ENCODE assay signal across 10 cellular contexts in the genomic region with DNA sequence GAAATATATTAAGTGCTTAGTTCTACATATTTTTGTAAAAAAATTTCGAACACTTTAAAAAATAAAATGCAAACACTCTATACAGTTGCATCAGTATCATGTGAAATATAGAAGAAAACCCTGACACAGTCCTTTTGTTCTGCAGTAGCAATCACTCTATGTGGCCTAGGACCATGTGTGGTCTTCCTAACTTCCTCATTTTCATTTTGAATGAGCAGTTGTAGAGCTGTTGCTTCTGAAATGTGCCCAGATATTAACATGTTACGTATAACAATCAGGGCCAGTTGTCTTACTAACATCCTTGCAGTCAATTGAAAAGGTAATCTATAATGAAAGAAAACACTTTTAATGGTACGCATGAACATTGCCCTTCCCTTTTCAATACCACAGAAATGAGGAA.
DNase-seq lines count a peak whose midpoint lies in the region; ATAC-seq and TF ChIP-seq lines count a peak whose summit lies in the region.
"Had no signal": no experiment of that assay in that cellular context is flagged by ENCODE, and none has a peak within 500 bp of the region (broad histone marks: within the 10 kb centered on the region; RNA-seq: fewer than 3 reads in every experiment).

No MANE protein-coding gene starts in this region.

- H3K4me3 Mint-ChIP-seq in endothelial cell (ENCODE audit: unreplicated experiment): no peak overlapping the region

- H3K27me3 ChIP-seq in left lung: no peaks in the 10 kb centered on the region
- H3K27me3 ChIP-seq: dorsolateral prefrontal cortex had no signal

- TF ChIP-seq CTCF in left lung (IDR thresholded peaks at IDR 0.05) (no peak), endothelial cell (IDR thresholded peaks at IDR 0.05; ENCODE audit: unreplicated experiment) (no peak)

- intact Hi-C loops in left lung (cut with DNase I): no loop called here

- H3K9me3 ChIP-seq in left lung: no peaks in the 10 kb centered on the region

- peaks cover 28% of the 10 kb centered on the region for H3K36me3 Mint-ChIP-seq in endothelial cell (ENCODE audit: low read depth, unreplicated experiment)

- no peak overlapping the region for H3K27ac ChIP-seq in left lung
- H3K27ac ChIP-seq: dorsolateral prefrontal cortex had no signal

- peaks cover 0 to 11% of the 10 kb centered on the region in 2 donors for H3K4me1 ChIP-seq in left lung

- H3K36me3 ChIP-seq in left lung: no peaks in the 10 kb centered on the region

- H3K9me3 Mint-ChIP-seq in endothelial cell (ENCODE audit: unreplicated experiment): no peaks in the 10 kb centered on the region

- in situ Hi-C loops in KBM-7 (cut with MboI; ENCODE audit: low pct_unique_long_range_greater_than_20kb, low sequenced_read_pairs): no loop called here

- H3K4me3 ChIP-seq in left lung: no peak overlapping the region
- H3K4me3 ChIP-seq: dorsolateral prefrontal cortex had no signal

- H3K27ac Mint-ChIP-seq in endothelial cell (ENCODE audit: unreplicated experiment): no peak overlapping the region

- no peaks in the 10 kb centered on the region for H3K4me1 Mint-ChIP-seq in endothelial cell (ENCODE audit: unreplicated experiment)

- H3K27me3 Mint-ChIP-seq in endothelial cell (ENCODE audit: unreplicated experiment): peaks cover under 1% of the 10 kb centered on the region

- ATAC-seq in GM18909 (IDR thresholded peaks at IDR 0.05; ENCODE audit: poor library complexity, unreplicated experiment): peak; percentile 70
- peak; percentile 60 for ATAC-seq in HG02642 (IDR thresholded peaks at IDR 0.05; ENCODE audit: poor library complexity, unreplicated experiment)
- peak; percentile 48 for ATAC-seq in left lung

- DNase-seq in KBM-7: peak; percentile 70
- DNase-seq in left lung: no peak
- no peak for DNase-seq in stimulated activated naive CD4-positive, alpha-beta T cell (lab: John Stamatoyannopoulos, UW)
- DNase-seq in endothelial cell (ENCODE audit: low spot score): no peak
- no peak for DNase-seq in H4 (ENCODE audit: low spot score)
- DNase-seq in hypothalamus (lab: John Stamatoyannopoulos, UW): no peak
- DNase-seq: dorsolateral prefrontal cortex, NCI-H2171 had no signal
